12 cellular contexts compared by ENCODE assay signal in the genomic region with DNA sequence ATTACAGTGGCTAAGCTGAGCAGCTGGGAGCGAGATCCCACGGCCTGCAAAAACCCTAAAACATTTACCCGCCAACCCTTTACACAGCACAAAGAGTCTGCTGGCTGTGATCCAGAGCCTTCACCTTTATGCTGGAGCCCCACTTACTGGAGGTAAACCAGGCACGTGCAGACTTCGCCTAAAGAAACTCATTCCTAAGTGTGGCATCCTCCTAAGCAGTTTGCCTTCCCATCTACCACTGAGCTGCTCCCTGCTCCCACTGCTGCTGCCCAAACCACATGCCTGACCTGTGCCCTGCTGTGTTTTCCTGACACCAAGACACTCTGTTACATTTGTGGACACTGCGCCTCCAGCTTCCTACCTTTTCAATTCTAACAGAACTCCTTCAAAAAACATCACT. TPM values are rescaled to one million over a fixed set of nuclear protein-coding genes. Genes with fewer than 3 reads are reported as not detected.
A peak's percentile ranks its signal among the peaks of the same experiment; 100 is the strongest.
DNase-seq lines count a peak whose midpoint lies in the region; ATAC-seq, FAIRE-seq and TF ChIP-seq lines count a peak whose summit lies in the region.
"Had no signal": no experiment of that assay in that cellular context is flagged by ENCODE, and none has a peak within 500 bp of the region (broad histone marks: within the 10 kb centered on the region; RNA-seq: fewer than 3 reads in every experiment).

No MANE protein-coding gene starts in this region.

- no peak for FAIRE-seq in frontal cortex (lab: Jason Lieb, UNC)

- ATAC-seq in GM19467 (IDR thresholded peaks at IDR 0.05; ENCODE audit: unreplicated experiment) = no peak

- peaks cover 21% of the 10 kb centered on the region for H3K79me1 ChIP-seq in mesendoderm (ENCODE audit: low read length)

- DNase-seq in A673 (ENCODE audit: low spot score) = no peak
- peak; percentile 42 for DNase-seq in HCEC 1CT
- no peak for DNase-seq in activated naive CD8-positive, alpha-beta T cell treated with anti-CD3 and anti-CD28 coated beads for 36 hours
- DNase-seq in mesendoderm = no peak
- no peak for DNase-seq in G401 (ENCODE audit: low spot score)
- DNase-seq in midbrain (lab: John Stamatoyannopoulos, UW) = no peak
- no peak for DNase-seq in frontal cortex (ENCODE audit: low spot score in 2 of 2)
- DNase-seq: activated CD4-positive, CD25-positive, alpha-beta regulatory T cell; COR-L47; NCI-H2029 had no signal

- peaks cover 81% of the 10 kb centered on the region for H3K4me1 Mint-ChIP-seq in activated naive CD8-positive, alpha-beta T cell treated with anti-CD3 and anti-CD28 coated beads for 36 hours

- H3K27me3 ChIP-seq in A673 (replicated peaks; ENCODE audit: insufficient read depth, low read depth, low read length, poor library complexity) (no peaks in the 10 kb centered on the region), mesendoderm (ENCODE audit: insufficient read depth, low read length, poor library complexity) (no peaks in the 10 kb centered on the region)

- POLR2A ChIA-PET in A673 (lab: Charles Lee; ENCODE audit: low non-redundant PET) = no interaction called here

- peak overlapping the region; percentile 27 for H3K56ac ChIP-seq in mesendoderm (ENCODE audit: low read length)

- no peak overlapping the region for H3K4me3 ChIP-seq in A673 (ENCODE audit: low read depth, low read length, poor library complexity, severe bottlenecking)
- H3K4me3 ChIP-seq in mesendoderm (ENCODE audit: low read length) = no peak overlapping the region
- H3K4me3 ChIP-seq: lung had no signal

- no peaks in the 10 kb centered on the region for H3K27me3 Mint-ChIP-seq in activated naive CD8-positive, alpha-beta T cell treated with anti-CD3 and anti-CD28 coated beads for 36 hours

- H3K9me3 Mint-ChIP-seq in activated naive CD8-positive, alpha-beta T cell treated with anti-CD3 and anti-CD28 coated beads for 36 hours = peaks cover 4% of the 10 kb centered on the region

- H3K36me3 ChIP-seq in A673 (ENCODE audit: insufficient read depth, low read length, poor library complexity, severe bottlenecking) = no peaks in the 10 kb centered on the region
- no peaks in the 10 kb centered on the region for H3K36me3 ChIP-seq in mesendoderm (ENCODE audit: control insufficient read depth, insufficient read depth, low read length)

- peaks cover 54% of the 10 kb centered on the region for H3K79me2 ChIP-seq in mesendoderm (ENCODE audit: control insufficient read depth, insufficient read depth, low read length)

- no peak overlapping the region for H3K4me2 ChIP-seq in mesendoderm (ENCODE audit: low read length)

- in situ Hi-C loops in G401 (cut with HindIII; ENCODE audit: low sequenced_read_pairs) = no loop called here

- no peak overlapping the region for H2BK15ac ChIP-seq in mesendoderm (replicated peaks; ENCODE audit: low read depth)

- no peak overlapping the region for H4K5ac ChIP-seq in mesendoderm (ENCODE audit: low read length)

- H3K36me3 Mint-ChIP-seq in activated naive CD8-positive, alpha-beta T cell treated with anti-CD3 and anti-CD28 coated beads for 36 hours = peaks cover 44% of the 10 kb centered on the region

- H3K18ac ChIP-seq in mesendoderm (ENCODE audit: low read length) = no peak overlapping the region

- WGBS in mesendoderm (ENCODE audit: extremely low coverage, insufficient coverage, low lambda C conversion rate) = no CpG with 5 or more reads among the region's 6 CpGs

- H2BK5ac ChIP-seq in mesendoderm (ENCODE audit: low read length) = no peak overlapping the region

- intact Hi-C loops in A673 (cut with micrococcal nuclease; ENCODE audit: unreplicated experiment) = no loop called here

- H3K4ac ChIP-seq in mesendoderm (ENCODE audit: low read depth, low read length) = no peak overlapping the region

- peak overlapping the region; percentile 34 for H3K4me3 Mint-ChIP-seq in activated naive CD8-positive, alpha-beta T cell treated with anti-CD3 and anti-CD28 coated beads for 36 hours

- H3K9ac ChIP-seq in mesendoderm (ENCODE audit: low read length) = no peak overlapping the region

- H2BK120ac ChIP-seq in mesendoderm (ENCODE audit: low read depth, low read length) = no peak overlapping the region

- H3K27ac ChIP-seq in A673 (ENCODE audit: low read depth, low read length, poor library complexity, severe bottlenecking) = peak overlapping the region; percentile 18
- H3K27ac ChIP-seq in mesendoderm (ENCODE audit: low read depth, low read length) = no peak overlapping the region

- no peak overlapping the region for H4K8ac ChIP-seq in mesendoderm (ENCODE audit: low read depth, low read length)

- no peak overlapping the region for H3K23ac ChIP-seq in mesendoderm (ENCODE audit: low read length)

- TF ChIP-seq CTCF in A673 (conservative IDR thresholded peaks at IDR 0.05; ENCODE audit: low read depth, low read length) = no peak

- H3K9me3 ChIP-seq in A673 (ENCODE audit: low read depth, low read length, poor library complexity, severe bottlenecking) = no peaks in the 10 kb centered on the region

- CTCF ChIA-PET in A673 (lab: Charles Lee) = no interaction called here

- no peak overlapping the region for H2AK5ac ChIP-seq in mesendoderm (ENCODE audit: low read length)

- H3K4me1 ChIP-seq in A673 (ENCODE audit: insufficient read depth, low read length, poor library complexity, severe bottlenecking) (peaks cover 36% of the 10 kb centered on the region), mesendoderm (ENCODE audit: control insufficient read depth, low read depth, low read length) (peaks cover 2% of the 10 kb centered on the region)

- H3K27ac Mint-ChIP-seq in activated naive CD8-positive, alpha-beta T cell treated with anti-CD3 and anti-CD28 coated beads for 36 hours = peak overlapping the region; percentile 87

- BruUV-seq in A673 (replicated peaks; lab: Mats Ljungman, UMichigan) = no TSS peak

RNA-seq across cellular contexts. Expression of a gene that starts 53.0 kb away (rescaled TPM):
- 47.0 and 48.3 TPM in 2 replicates for total RNA-seq in A673 (2021)
- 10 to 100 TPM; 35.5 to 37.0 TPM for total RNA-seq in activated naive CD8-positive, alpha-beta T cell treated with anti-CD3 and anti-CD28 coated beads for 36 hours
- polyA plus RNA-seq in mesendoderm (2013, experiment 1 of 2) = 33.9 TPM
- polyA plus RNA-seq in mesendoderm (2013, experiment 2 of 2) = 36.1 TPM
- 9.5 and 11.0 TPM in 2 replicates for total RNA-seq in G401 (2014; rRNA removed; shearing (Covaris generic))
- 22.8 TPM for total RNA-seq in frontal cortex
